Comparison of ENCODE assay signal across 16 cellular contexts in the genomic region with DNA sequence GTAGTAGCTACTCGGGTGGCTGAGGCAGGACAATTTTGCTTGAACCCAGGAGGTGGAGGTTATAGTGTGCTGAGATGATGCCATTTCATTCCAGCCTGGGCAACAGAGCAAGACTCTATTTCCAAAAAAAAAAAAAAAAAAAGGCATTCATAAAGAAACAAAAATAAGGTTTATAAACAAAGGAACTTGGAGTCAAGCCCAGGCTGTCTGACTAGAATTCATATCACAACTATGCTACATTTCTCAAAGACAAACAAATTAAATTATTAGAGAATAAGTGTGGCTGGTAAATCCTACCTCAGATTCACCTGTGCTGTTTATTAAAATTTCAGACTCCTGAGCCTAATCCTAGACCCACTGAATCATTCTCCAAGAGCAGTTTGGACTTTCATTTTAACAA. TPM values are rescaled to one million over a fixed set of nuclear protein-coding genes. Genes with fewer than 3 reads are reported as not detected.
DNase-seq lines count a peak whose midpoint lies in the region; ATAC-seq and TF ChIP-seq lines count a peak whose summit lies in the region.
"Had no signal": no experiment of that assay in that cellular context is flagged by ENCODE, and none has a peak within 500 bp of the region (broad histone marks: within the 10 kb centered on the region; RNA-seq: fewer than 3 reads in every experiment).

No MANE protein-coding gene starts in this region.

- peak overlapping the region; percentile 78 for H3K4me2 ChIP-seq in DND-41 (ENCODE audit: insufficient read depth, low read length)

- no peak overlapping the region for H2AFZ ChIP-seq in ACC112 (ENCODE audit: low read length, unreplicated experiment)
- no peak overlapping the region for H2AFZ ChIP-seq in DND-41 (ENCODE audit: low read depth, low read length)

- H3K4me1 ChIP-seq in ACC112 (ENCODE audit: control insufficient read depth, insufficient read depth, low read length, unreplicated experiment): peaks cover 41% of the 10 kb centered on the region
- peaks cover 56% of the 10 kb centered on the region for H3K4me1 ChIP-seq in DND-41 (ENCODE audit: insufficient read depth, low read length)

- no peak for TF ChIP-seq CTCF in DND-41 (IDR thresholded peaks at IDR 0.05; ENCODE audit: borderline replicate concordance, extremely low read depth, low read length, poor library complexity, severe bottlenecking)
- TF ChIP-seq CTCF in VCaP (conservative IDR thresholded peaks at IDR 0.05): no peak
- no peak for TF ChIP-seq CTCF in fibroblast of the aortic adventitia (IDR thresholded peaks at IDR 0.05; ENCODE audit: insufficient read depth, low read length)

- no peak overlapping the region for H3K27ac ChIP-seq in ACC112 (ENCODE audit: low read depth, low read length)
- peak overlapping the region; percentile 49; the same call in 1 of the 2 replicates for H3K27ac ChIP-seq in DND-41 (ENCODE audit: low read length)
- H3K27ac ChIP-seq in VCaP: peak overlapping the region; percentile 28; the same call in 1 of the 2 replicates
- H3K27ac ChIP-seq: right atrium auricular region, vagina had no signal

- H3K79me2 ChIP-seq in ACC112 (ENCODE audit: control insufficient read depth, insufficient read depth, low read length, unreplicated experiment): peaks cover 67% of the 10 kb centered on the region
- H3K79me2 ChIP-seq in DND-41 (ENCODE audit: insufficient read depth, low read length): peaks cover 60% of the 10 kb centered on the region

- H3K9ac ChIP-seq in DND-41 (ENCODE audit: low read depth, low read length): no peak overlapping the region

- no peak for ATAC-seq in DND-41 (ENCODE audit: insufficient read depth, low read depth)
- ATAC-seq in HG02623 (IDR thresholded peaks at IDR 0.05; ENCODE audit: unreplicated experiment): no peak

- H3K4me3 ChIP-seq in ACC112 (ENCODE audit: low read depth, low read length) (0 out of 2 replicates have a peak overlapping the region, but pooled peaks have one; percentile 22), DND-41 (ENCODE audit: low read depth in 1 of 2, low read length in 2 of 2) (no peak overlapping the region), fibroblast of the aortic adventitia (ENCODE audit: low read depth, low read length) (no peak overlapping the region)
- H3K4me3 ChIP-seq: right atrium auricular region, vagina had no signal

- H3K36me3 ChIP-seq in ACC112 (ENCODE audit: insufficient read depth, low read length) (peaks cover 4% of the 10 kb centered on the region; the same call in 1 of the 2 replicates), DND-41 (ENCODE audit: insufficient read depth, low read length) (peaks cover 21% of the 10 kb centered on the region)
- H3K36me3 ChIP-seq: right atrium auricular region had no signal

- H3K27me3 ChIP-seq in ACC112 (ENCODE audit: insufficient read depth, low read length) (no peaks in the 10 kb centered on the region), DND-41 (ENCODE audit: insufficient read depth, low read length, poor library complexity) (no peaks in the 10 kb centered on the region)
- H3K27me3 ChIP-seq: right atrium auricular region, vagina had no signal

- peaks cover 5% of the 10 kb centered on the region; the same call in 1 of the 2 replicates for H4K20me1 ChIP-seq in DND-41 (ENCODE audit: insufficient read depth, low read length)

- no peaks in the 10 kb centered on the region for H3K9me3 ChIP-seq in DND-41 (ENCODE audit: insufficient read depth, low read length, severe bottlenecking)
- H3K9me3 ChIP-seq: right atrium auricular region, vagina had no signal

- DNase-seq in DND-41 (no peak), fibroblast of the aortic adventitia (ENCODE audit: low read depth) (peak; percentile 53), NCI-H748 treated with DMSO at 0.1 percent for 48 hours (lab: John Stamatoyannopoulos, UW) (no peak), NCI-H1694 treated with DMSO at 0.1 percent for 48 hours (lab: John Stamatoyannopoulos, UW) (no peak), RKO (ENCODE audit: low spot score) (no peak)
- DNase-seq: activated CD4-positive, alpha-beta T cell treated with anti-CD3 and anti-CD28 coated beads, Interleukin-2, amount 50 U/mL, for 4 hours; activated naive CD4-positive, alpha-beta T cell treated with Interleukin-2 at 50 U/mL for 16 hours; caudate nucleus; naive B cell; NCI-H1092; stimulated activated CD4-positive, alpha-beta T cell treated with anti-CD3 and anti-CD28 coated beads, Interleukin-4, amount 100 ng/mL, for 1 hour had no signal

RNA-seq across cellular contexts. Expression of gene GCLM, which starts 4.2 kb away (rescaled TPM):
- 13.2 and 35.2 TPM in 2 replicates for total RNA-seq in fibroblast of the aortic adventitia (ENCODE audit: low replicate concordance)

RNA-seq across cellular contexts. Expression of gene DNTTIP2, which starts 26.0 kb away (rescaled TPM):
- 39.0 and 40.2 TPM in 2 replicates for total RNA-seq in fibroblast of the aortic adventitia (ENCODE audit: low replicate concordance)
